In genomic region chr19:51808333-51808986, GRCh38 we compare ENCODE assay signal across 14 cellular contexts. TPM values are rescaled to one million over a fixed set of nuclear protein-coding genes. Genes with fewer than 3 reads are reported as not detected.
DNase-seq lines count a peak whose midpoint lies in the region; ATAC-seq and TF ChIP-seq lines count a peak whose summit lies in the region.
"Had no signal": no experiment of that assay in that cellular context is flagged by ENCODE, and none has a peak within 500 bp of the region (broad histone marks: within the 10 kb centered on the region; RNA-seq: fewer than 3 reads in every experiment).

No MANE protein-coding gene starts in this region.

- TF ChIP-seq CTCF in HFF-Myc (IDR thresholded peaks at IDR 0.05; ENCODE audit: low read depth, low read length, missing control alignments) (no peak), left ventricle myocardium inferior (IDR thresholded peaks at IDR 0.05; ENCODE audit: borderline replicate concordance) (peak; percentile 42), Calu3 (IDR thresholded peaks at IDR 0.05; ENCODE audit: unreplicated experiment) (no peak), glutamatergic neuron (IDR thresholded peaks at IDR 0.05; ENCODE audit: partially characterized antibody, unreplicated experiment) (no peak), smooth muscle cell (IDR thresholded peaks at IDR 0.05; ENCODE audit: borderline replicate concordance, insufficient read depth, poor library complexity, severe bottlenecking) (no peak)

- no peaks in the 10 kb centered on the region for H3F3A ChIP-seq in smooth muscle cell (ENCODE audit: low read depth)

- H3K36me3 Mint-ChIP-seq in Calu3 (ENCODE audit: insufficient read depth, unreplicated experiment): no peaks in the 10 kb centered on the region
- peaks cover 13% of the 10 kb centered on the region for H3K36me3 Mint-ChIP-seq in glutamatergic neuron (ENCODE audit: unreplicated experiment)

- H3K36me3 ChIP-seq in BLaER1 (peaks cover 25% of the 10 kb centered on the region), left ventricle myocardium inferior (no peaks in the 10 kb centered on the region), smooth muscle cell (ENCODE audit: low read depth) (no peaks in the 10 kb centered on the region)
- H3K36me3 ChIP-seq: tibial nerve had no signal

- no peak for ATAC-seq in GM19023 (IDR thresholded peaks at IDR 0.05; ENCODE audit: unreplicated experiment)
- ATAC-seq: mucosa of descending colon had no signal

- H2AFZ ChIP-seq in smooth muscle cell (ENCODE audit: low read depth): no peak overlapping the region

- DNase-seq in HFF-Myc (ENCODE audit: extremely low read depth, low read depth) (peak; percentile 2), SW480 (ENCODE audit: low spot score) (peak; percentile 48), left ventricle myocardium inferior (no peak), Calu3 (no peak), glutamatergic neuron (no peak), smooth muscle cell (lab: John Stamatoyannopoulos, UW; ENCODE audit: unreplicated experiment) (no peak)
- DNase-seq: activated CD4-positive, alpha-beta T cell treated with anti-CD3 and anti-CD28 coated beads, Interleukin-2, amount 10 ng/mL, durations not matched to agents 24 days and 14 days; DMS53; mucosa of descending colon; NCI-H2081 treated with DMSO at 0.1 percent for 48 hours had no signal

- H3K4me2 ChIP-seq in BLaER1 (peak overlapping the region; percentile 75; the same call in 1 of the 2 replicates), smooth muscle cell (no peak overlapping the region)

- 77% methylated on average over 8 of the region's 8 CpGs for WGBS in smooth muscle cell (ENCODE audit: low lambda C conversion rate)

- no peaks in the 10 kb centered on the region for H3K79me2 ChIP-seq in smooth muscle cell (ENCODE audit: low read depth)

- no peak overlapping the region for H3K4me3 Mint-ChIP-seq in Calu3 (ENCODE audit: low read depth, unreplicated experiment)
- H3K4me3 Mint-ChIP-seq in glutamatergic neuron (ENCODE audit: unreplicated experiment): no peak overlapping the region
- H3K4me3 Mint-ChIP-seq: activated CD4-positive, alpha-beta T cell treated with anti-CD3 and anti-CD28 coated beads, Interleukin-2, amount 10 ng/mL, durations not matched to agents 24 days and 14 days had no signal

- CTCF ChIA-PET in Calu3 (lab: Charles Lee): interaction anchor here (1.0 kb wide), 1 partner anchor 9 kb away, joined by 3 read pairs; no protein-coding TSS in a partner anchor

- intact Hi-C loops in left ventricle myocardium inferior (cut with micrococcal nuclease) (no loop called here), Calu3 (cut with micrococcal nuclease; ENCODE audit: unreplicated experiment) (no loop called here)

- H3K27me3 Mint-ChIP-seq in Calu3 (ENCODE audit: unreplicated experiment) (no peaks in the 10 kb centered on the region), glutamatergic neuron (ENCODE audit: unreplicated experiment) (peaks cover 2% of the 10 kb centered on the region)
- H3K27me3 Mint-ChIP-seq: activated CD4-positive, alpha-beta T cell treated with anti-CD3 and anti-CD28 coated beads, Interleukin-2, amount 10 ng/mL, durations not matched to agents 24 days and 14 days had no signal

- no peaks in the 10 kb centered on the region for H3K27me3 ChIP-seq in BLaER1
- H3K27me3 ChIP-seq in left ventricle myocardium inferior (ENCODE audit: low read depth): no peaks in the 10 kb centered on the region
- no peaks in the 10 kb centered on the region for H3K27me3 ChIP-seq in smooth muscle cell (ENCODE audit: low read depth)
- H3K27me3 ChIP-seq: tibial nerve had no signal

- H3K27ac Mint-ChIP-seq in Calu3 (ENCODE audit: unreplicated experiment) (no peak overlapping the region), glutamatergic neuron (ENCODE audit: unreplicated experiment) (no peak overlapping the region)
- H3K27ac Mint-ChIP-seq: activated CD4-positive, alpha-beta T cell treated with anti-CD3 and anti-CD28 coated beads, Interleukin-2, amount 10 ng/mL, durations not matched to agents 24 days and 14 days had no signal

- no TSS peak for BruUV-seq in Calu3 (replicated peaks; lab: Mats Ljungman, UMichigan)

- H3K9me3 ChIP-seq in BLaER1 (peaks cover 39% of the 10 kb centered on the region), left ventricle myocardium inferior (replicated peaks) (no peaks in the 10 kb centered on the region), smooth muscle cell (replicated peaks; ENCODE audit: low read depth) (no peaks in the 10 kb centered on the region)

- H3K4me1 ChIP-seq in BLaER1 (peaks cover 52% of the 10 kb centered on the region), left ventricle myocardium inferior (peaks cover 47% of the 10 kb centered on the region), smooth muscle cell (ENCODE audit: low read depth) (no peaks in the 10 kb centered on the region)

- H3K4me1 Mint-ChIP-seq in Calu3 (ENCODE audit: low read depth, unreplicated experiment) (no peaks in the 10 kb centered on the region), glutamatergic neuron (ENCODE audit: low read depth, unreplicated experiment) (no peaks in the 10 kb centered on the region)
- H3K4me1 Mint-ChIP-seq: activated CD4-positive, alpha-beta T cell treated with anti-CD3 and anti-CD28 coated beads, Interleukin-2, amount 10 ng/mL, durations not matched to agents 24 days and 14 days had no signal

- H3K4me3 ChIP-seq in BLaER1 (no peak overlapping the region), HFF-Myc (replicated peaks; ENCODE audit: low read depth, low read length) (no peak overlapping the region), left ventricle myocardium inferior (no peak overlapping the region), smooth muscle cell (no peak overlapping the region)
- H3K4me3 ChIP-seq: mucosa of descending colon, tibial nerve had no signal

- H3K27ac ChIP-seq in BLaER1: no peak overlapping the region
- no peak overlapping the region for H3K27ac ChIP-seq in left ventricle myocardium inferior (replicated peaks)
- H3K27ac ChIP-seq in smooth muscle cell (ENCODE audit: low read depth): no peak overlapping the region
- H3K27ac ChIP-seq: tibial nerve had no signal

- H3K9ac ChIP-seq in BLaER1: no peak overlapping the region
- no peak overlapping the region for H3K9ac ChIP-seq in smooth muscle cell (ENCODE audit: low read depth)

- H4K20me1 ChIP-seq in BLaER1 (no peaks in the 10 kb centered on the region), smooth muscle cell (ENCODE audit: low read depth) (no peaks in the 10 kb centered on the region)

- H3K9me3 Mint-ChIP-seq in Calu3 (ENCODE audit: low read depth, unreplicated experiment) (peaks cover 17% of the 10 kb centered on the region), glutamatergic neuron (ENCODE audit: unreplicated experiment) (peaks cover 6% of the 10 kb centered on the region)

RNA-seq across cellular contexts. Expression of gene FPR3, which starts 13.5 kb away (rescaled TPM):
- total RNA-seq in left ventricle myocardium inferior (3.6 TPM), Calu3 (2022) (not detected in 2 replicates), glutamatergic neuron (ENCODE audit: unreplicated experiment) (not detected), smooth muscle cell (not detected in 2 replicates)
- polyA plus RNA-seq in smooth muscle cell: not detected in 2 replicates
- total RNA-seq: activated CD4-positive, alpha-beta T cell treated with anti-CD3 and anti-CD28 coated beads, Interleukin-2, amount 10 ng/mL, durations not matched to agents 24 days and 14 days; renal cortical epithelial cell had no signal

RNA-seq across cellular contexts. Expression of gene FPR2, which starts 47.5 kb away (rescaled TPM):
- total RNA-seq in left ventricle myocardium inferior (0.74 TPM), Calu3 (2022) (not detected in 2 replicates), glutamatergic neuron (ENCODE audit: unreplicated experiment) (not detected), smooth muscle cell (0.13 TPM in 1 of 2 replicates, not detected in the other)
- not detected in 2 replicates for polyA plus RNA-seq in smooth muscle cell
- total RNA-seq: activated CD4-positive, alpha-beta T cell treated with anti-CD3 and anti-CD28 coated beads, Interleukin-2, amount 10 ng/mL, durations not matched to agents 24 days and 14 days had no signal

RNA-seq across cellular contexts. Expression of gene FPR1, which starts 56.8 kb away (rescaled TPM):
- total RNA-seq in left ventricle myocardium inferior (4.5 TPM), Calu3 (2022) (not detected in 2 replicates), glutamatergic neuron (ENCODE audit: unreplicated experiment) (not detected), smooth muscle cell (not detected in 2 replicates)
- not detected in 2 replicates for polyA plus RNA-seq in smooth muscle cell
- total RNA-seq: activated CD4-positive, alpha-beta T cell treated with anti-CD3 and anti-CD28 coated beads, Interleukin-2, amount 10 ng/mL, durations not matched to agents 24 days and 14 days had no signal

Comparison
In these comparisons a context has a peak if more than half of its experiments do, and no peak if none do; other contexts are left out.
1. DNase-seq: peak in HFF-Myc (single experiment) and SW480 (single experiment); none in left ventricle myocardium inferior (single experiment), Calu3 (single experiment), glutamatergic neuron (single experiment) and smooth muscle cell (single experiment).